ENCODE assay signal across 10 cellular contexts in genomic region chr10:103679096-103679790, GRCh38.
DNase-seq lines count a peak whose midpoint lies in the region; ATAC-seq, FAIRE-seq and TF ChIP-seq lines count a peak whose summit lies in the region.
"Had no signal": no experiment of that assay in that cellular context is flagged by ENCODE, and none has a peak within 500 bp of the region (broad histone marks: within the 10 kb centered on the region; RNA-seq: fewer than 3 reads in every experiment).

No MANE protein-coding gene starts in this region.

- ATAC-seq in HG02943 (IDR thresholded peaks at IDR 0.05; ENCODE audit: low read depth, unreplicated experiment), result peak; percentile 55
- no peak for ATAC-seq in central memory CD8-positive, alpha-beta T cell (replicated peaks; ENCODE audit: extremely low read depth, poor library complexity, severe bottlenecking)

- FAIRE-seq in GM19239 (lab: Jason Lieb, UNC), result peak; percentile 97

- DNase-seq in GM19239 (ENCODE audit: insufficient read length, low spot score) (peak; percentile 83), suprapubic skin (ENCODE audit: low spot score in 2 of 2) (no peak), NCI-H1105 (lab: John Stamatoyannopoulos, UW) (no peak), NCI-H748 (lab: John Stamatoyannopoulos, UW; ENCODE audit: unreplicated experiment) (no peak), tibial artery (no peak)
- no peak for DNase-seq in central memory CD8-positive, alpha-beta T cell (ENCODE audit: low spot score in 2 of 2)

- no peak for TF ChIP-seq POLR2A in suprapubic skin (IDR thresholded peaks at IDR 0.05)

- no peaks in the 10 kb centered on the region for H3K36me3 ChIP-seq in suprapubic skin
- H3K36me3 ChIP-seq in tibial artery, result no peaks in the 10 kb centered on the region
- H3K36me3 ChIP-seq: cardiac muscle cell had no signal

- no peaks in the 10 kb centered on the region for H3K9me3 ChIP-seq in suprapubic skin
- H3K9me3 ChIP-seq in tibial artery, result no peaks in the 10 kb centered on the region

- H3K27me3 ChIP-seq in suprapubic skin, result no peaks in the 10 kb centered on the region
- no peaks in the 10 kb centered on the region for H3K27me3 ChIP-seq in tibial artery
- H3K27me3 ChIP-seq: cardiac muscle cell had no signal

- no peaks in the 10 kb centered on the region for H3K27me3 Mint-ChIP-seq in central memory CD8-positive, alpha-beta T cell
- H3K27me3 Mint-ChIP-seq: stimulated activated naive CD8-positive, alpha-beta T cell treated with anti-CD3 and anti-CD28 coated beads, Interleukin-15, Interleukin-2, amounts not matched to agents 100 ng/mL and 50 ng/mL, for 24 hours had no signal

- H3K4me3 ChIP-seq in suprapubic skin, result no peak overlapping the region
- H3K4me3 ChIP-seq in tibial artery, result no peak overlapping the region
- H3K4me3 ChIP-seq: cardiac muscle cell had no signal

- H3K4me1 ChIP-seq in suprapubic skin, result peaks cover 58% of the 10 kb centered on the region
- peaks cover 0 to 19% (median 7%) of the 10 kb centered on the region in 4 donors for H3K4me1 ChIP-seq in tibial artery

- no peaks in the 10 kb centered on the region for H3K36me3 Mint-ChIP-seq in central memory CD8-positive, alpha-beta T cell (ENCODE audit: insufficient read depth)

- H3K27ac ChIP-seq in suprapubic skin (peak overlapping the region; percentile 85), tibial artery (no peak overlapping the region)
- H3K27ac ChIP-seq: cardiac muscle cell had no signal

- peaks cover 16% of the 10 kb centered on the region for H3K4me1 Mint-ChIP-seq in central memory CD8-positive, alpha-beta T cell

- TF ChIP-seq EP300 in suprapubic skin (IDR thresholded peaks at IDR 0.05), result no peak

- 79% methylated on average over 4 of the region's 4 CpGs for WGBS in suprapubic skin

- H3K27ac Mint-ChIP-seq in central memory CD8-positive, alpha-beta T cell (ENCODE audit: low read depth), result peak overlapping the region; percentile 90

- intact Hi-C loops in tibial artery (cut with DNase I; ENCODE audit: low total_unique reads), result no loop called here

- H3K4me3 Mint-ChIP-seq in central memory CD8-positive, alpha-beta T cell, result no peak overlapping the region
- H3K4me3 Mint-ChIP-seq: stimulated activated naive CD8-positive, alpha-beta T cell treated with anti-CD3 and anti-CD28 coated beads, Interleukin-15, Interleukin-2, amounts not matched to agents 100 ng/mL and 50 ng/mL, for 24 hours had no signal

- TF ChIP-seq CTCF in suprapubic skin (IDR thresholded peaks at IDR 0.05) (no peak), tibial artery (IDR thresholded peaks at IDR 0.05) (no peak)

- no peaks in the 10 kb centered on the region for H3K9me3 Mint-ChIP-seq in central memory CD8-positive, alpha-beta T cell
- H3K9me3 Mint-ChIP-seq: nephron; stimulated activated naive CD8-positive, alpha-beta T cell treated with anti-CD3 and anti-CD28 coated beads, Interleukin-15, Interleukin-2, amounts not matched to agents 100 ng/mL and 50 ng/mL, for 24 hours had no signal
